18 cellular contexts compared by ENCODE assay signal in genomic region chr15:52924641-52925040, GRCh38.
DNase-seq lines count a peak whose midpoint lies in the region; ATAC-seq and TF ChIP-seq lines count a peak whose summit lies in the region.
"Had no signal": no experiment of that assay in that cellular context is flagged by ENCODE, and none has a peak within 500 bp of the region (broad histone marks: within the 10 kb centered on the region; RNA-seq: fewer than 3 reads in every experiment).

No MANE protein-coding gene starts in this region.

- H3K4me3 ChIP-seq in neural progenitor cell, result no peak overlapping the region
- H3K4me3 ChIP-seq: K562 had no signal

- TF ChIP-seq CTCF in WTC11 (IDR thresholded peaks at IDR 0.05), result no peak
- no peak for TF ChIP-seq CTCF in glutamatergic neuron (IDR thresholded peaks at IDR 0.05; ENCODE audit: partially characterized antibody, unreplicated experiment)
- no peak for TF ChIP-seq CTCF in neural progenitor cell (IDR thresholded peaks at IDR 0.05)

- H3K36me3 ChIP-seq in neural progenitor cell, result no peaks in the 10 kb centered on the region
- H3K36me3 ChIP-seq: BE2C had no signal

- no peaks in the 10 kb centered on the region for H3K27me3 ChIP-seq in neural progenitor cell
- H3K27me3 ChIP-seq: BE2C had no signal

- ATAC-seq in WTC11 (peak; percentile 76), HG02610 (IDR thresholded peaks at IDR 0.05; ENCODE audit: unreplicated experiment) (no peak)
- ATAC-seq: HCT116, K562 had no signal

- H3K27ac ChIP-seq in neural progenitor cell (peak overlapping the region; percentile 61), caudate nucleus (ENCODE audit: low read depth, low read length) (no peak overlapping the region)

- H3K4me1 ChIP-seq in neural progenitor cell, result peaks cover 21% of the 10 kb centered on the region
- H3K4me1 ChIP-seq: BE2C had no signal

- H3K4me1 Mint-ChIP-seq in WTC11 (peaks cover 20% of the 10 kb centered on the region), glutamatergic neuron (ENCODE audit: low read depth, unreplicated experiment) (peaks cover 35% of the 10 kb centered on the region), neural progenitor cell (peaks cover 38% of the 10 kb centered on the region)

- H3K9me3 Mint-ChIP-seq in WTC11 (peaks cover 22% of the 10 kb centered on the region), glutamatergic neuron (ENCODE audit: unreplicated experiment) (peaks cover 1% of the 10 kb centered on the region), neural progenitor cell (peaks cover 12% of the 10 kb centered on the region)
- H3K9me3 Mint-ChIP-seq: CD4-positive, alpha-beta T cell had no signal

- CTCF ChIA-PET in WTC11 (lab: Charles Lee), result interaction anchor here (1.0 kb wide), 1 partner anchor 11 kb away, joined by 3 read pairs; no protein-coding TSS in a partner anchor

- H3K27me3 Mint-ChIP-seq in WTC11 (ENCODE audit: low read depth) (peaks cover 2% of the 10 kb centered on the region; the same call in 1 of the 2 replicates), glutamatergic neuron (ENCODE audit: unreplicated experiment) (peaks cover 2% of the 10 kb centered on the region), neural progenitor cell (ENCODE audit: insufficient read depth, low read depth) (peaks cover 2% of the 10 kb centered on the region)

- no peaks in the 10 kb centered on the region for H4K20me1 ChIP-seq in neural progenitor cell (ENCODE audit: low read depth)

- POLR2A ChIA-PET in WTC11 (lab: Charles Lee), result no interaction called here

- peak overlapping the region; percentile 54 for H3K4me2 ChIP-seq in neural progenitor cell

- H3K79me2 ChIP-seq in neural progenitor cell (ENCODE audit: low read depth), result no peaks in the 10 kb centered on the region

- H2AFZ ChIP-seq in neural progenitor cell (replicated peaks), result no peak overlapping the region

- H3K27ac Mint-ChIP-seq in WTC11, result no peak overlapping the region
- H3K27ac Mint-ChIP-seq in glutamatergic neuron (ENCODE audit: unreplicated experiment), result peak overlapping the region; percentile 85
- no peak overlapping the region for H3K27ac Mint-ChIP-seq in neural progenitor cell
- H3K27ac Mint-ChIP-seq: CD4-positive, alpha-beta T cell; HFFc6 had no signal

- H3K36me3 Mint-ChIP-seq in WTC11, result no peaks in the 10 kb centered on the region
- peaks cover 5% of the 10 kb centered on the region for H3K36me3 Mint-ChIP-seq in glutamatergic neuron (ENCODE audit: unreplicated experiment)
- no peaks in the 10 kb centered on the region for H3K36me3 Mint-ChIP-seq in neural progenitor cell

- DNase-seq in WTC11 (ENCODE audit: low spot score), result no peak
- DNase-seq in glutamatergic neuron, result peak; percentile 49
- peak; percentile 26 for DNase-seq in neural progenitor cell (ENCODE audit: low spot score)
- no peak for DNase-seq in caudate nucleus (lab: John Stamatoyannopoulos, UW)
- no peak for DNase-seq in NK-92 treated with Interleukin-12 subunit alpha and Interleukin-12 subunit beta, amount 100 ng/mL, for 24 hours (lab: John Stamatoyannopoulos, UW)
- DNase-seq in stimulated activated CD4-positive, alpha-beta T cell treated with anti-CD3 and anti-CD28 coated beads, Interleukin-2, amount 100 ng/mL, for 24 hours, result no peak
- DNase-seq: ACHN; BE2C; C1 segment of cervical spinal cord; CD4-positive, alpha-beta T cell; DMS153; DMS79; GDM1; HFFc6; IMR-90 had no signal

- H3F3A ChIP-seq in neural progenitor cell (ENCODE audit: low read depth), result peaks cover 18% of the 10 kb centered on the region

- no peak overlapping the region for H3K9ac ChIP-seq in neural progenitor cell

- peaks cover 2% of the 10 kb centered on the region for H3K9me3 ChIP-seq in neural progenitor cell (ENCODE audit: low read depth)
- H3K9me3 ChIP-seq: BE2C had no signal

- H3K4me3 Mint-ChIP-seq in WTC11 (no peak overlapping the region), glutamatergic neuron (ENCODE audit: unreplicated experiment) (peak overlapping the region; percentile 73), neural progenitor cell (no peak overlapping the region)
- H3K4me3 Mint-ChIP-seq: CD4-positive, alpha-beta T cell; HFFc6 had no signal

TF ChIP-seq in WTC11, 78 proteins besides CTCF, POLR2A, EP300 and RAD21 (continues in another document):
- TF ChIP-seq, protein P1, sequence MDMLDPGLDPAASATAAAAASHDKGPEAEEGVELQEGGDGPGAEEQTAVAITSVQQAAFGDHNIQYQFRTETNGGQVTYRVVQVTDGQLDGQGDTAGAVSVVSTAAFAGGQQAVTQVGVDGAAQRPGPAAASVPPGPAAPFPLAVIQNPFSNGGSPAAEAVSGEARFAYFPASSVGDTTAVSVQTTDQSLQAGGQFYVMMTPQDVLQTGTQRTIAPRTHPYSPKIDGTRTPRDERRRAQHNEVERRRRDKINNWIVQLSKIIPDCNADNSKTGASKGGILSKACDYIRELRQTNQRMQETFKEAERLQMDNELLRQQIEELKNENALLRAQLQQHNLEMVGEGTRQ (CRISPR knock-in tag; IDR thresholded peaks at IDR 0.05), result no peak
- TF ChIP-seq, protein P2, sequence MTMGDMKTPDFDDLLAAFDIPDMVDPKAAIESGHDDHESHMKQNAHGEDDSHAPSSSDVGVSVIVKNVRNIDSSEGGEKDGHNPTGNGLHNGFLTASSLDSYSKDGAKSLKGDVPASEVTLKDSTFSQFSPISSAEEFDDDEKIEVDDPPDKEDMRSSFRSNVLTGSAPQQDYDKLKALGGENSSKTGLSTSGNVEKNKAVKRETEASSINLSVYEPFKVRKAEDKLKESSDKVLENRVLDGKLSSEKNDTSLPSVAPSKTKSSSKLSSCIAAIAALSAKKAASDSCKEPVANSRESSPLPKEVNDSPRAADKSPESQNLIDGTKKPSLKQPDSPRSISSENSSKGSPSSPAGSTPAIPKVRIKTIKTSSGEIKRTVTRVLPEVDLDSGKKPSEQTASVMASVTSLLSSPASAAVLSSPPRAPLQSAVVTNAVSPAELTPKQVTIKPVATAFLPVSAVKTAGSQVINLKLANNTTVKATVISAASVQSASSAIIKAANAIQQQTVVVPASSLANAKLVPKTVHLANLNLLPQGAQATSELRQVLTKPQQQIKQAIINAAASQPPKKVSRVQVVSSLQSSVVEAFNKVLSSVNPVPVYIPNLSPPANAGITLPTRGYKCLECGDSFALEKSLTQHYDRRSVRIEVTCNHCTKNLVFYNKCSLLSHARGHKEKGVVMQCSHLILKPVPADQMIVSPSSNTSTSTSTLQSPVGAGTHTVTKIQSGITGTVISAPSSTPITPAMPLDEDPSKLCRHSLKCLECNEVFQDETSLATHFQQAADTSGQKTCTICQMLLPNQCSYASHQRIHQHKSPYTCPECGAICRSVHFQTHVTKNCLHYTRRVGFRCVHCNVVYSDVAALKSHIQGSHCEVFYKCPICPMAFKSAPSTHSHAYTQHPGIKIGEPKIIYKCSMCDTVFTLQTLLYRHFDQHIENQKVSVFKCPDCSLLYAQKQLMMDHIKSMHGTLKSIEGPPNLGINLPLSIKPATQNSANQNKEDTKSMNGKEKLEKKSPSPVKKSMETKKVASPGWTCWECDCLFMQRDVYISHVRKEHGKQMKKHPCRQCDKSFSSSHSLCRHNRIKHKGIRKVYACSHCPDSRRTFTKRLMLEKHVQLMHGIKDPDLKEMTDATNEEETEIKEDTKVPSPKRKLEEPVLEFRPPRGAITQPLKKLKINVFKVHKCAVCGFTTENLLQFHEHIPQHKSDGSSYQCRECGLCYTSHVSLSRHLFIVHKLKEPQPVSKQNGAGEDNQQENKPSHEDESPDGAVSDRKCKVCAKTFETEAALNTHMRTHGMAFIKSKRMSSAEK (CRISPR knock-in tag; IDR thresholded peaks at IDR 0.05; ENCODE audit: borderline replicate concordance), result no peak
- TF ChIP-seq GTF2I (CRISPR knock-in tag; conservative IDR thresholded peaks at IDR 0.05) (no peak), SMAD4 (CRISPR knock-in tag; IDR thresholded peaks at IDR 0.05) (no peak), NFYB (CRISPR knock-in tag; conservative IDR thresholded peaks at IDR 0.05; ENCODE audit: low read depth) (no peak), ESRRA (CRISPR knock-in tag; IDR thresholded peaks at IDR 0.05; ENCODE audit: borderline replicate concordance) (no peak), FOXJ3 (CRISPR knock-in tag; IDR thresholded peaks at IDR 0.05; ENCODE audit: borderline replicate concordance) (no peak), RELA (CRISPR knock-in tag; IDR thresholded peaks at IDR 0.05; ENCODE audit: borderline replicate concordance) (no peak), RORB (CRISPR knock-in tag; IDR thresholded peaks at IDR 0.05) (no peak), ARID4B (CRISPR knock-in tag; IDR thresholded peaks at IDR 0.05; ENCODE audit: borderline replicate concordance) (no peak), IRF2 (CRISPR knock-in tag; IDR thresholded peaks at IDR 0.05; ENCODE audit: borderline replicate concordance, low read depth) (no peak), TEAD4 (CRISPR knock-in tag; IDR thresholded peaks at IDR 0.05) (no peak)

Comparison
In these comparisons a context has a peak if more than half of its experiments do, and no peak if none do; other contexts are left out.
1. DNase-seq: peak in glutamatergic neuron (single experiment) and neural progenitor cell (single experiment); none in WTC11 (single experiment), caudate nucleus (0 of 61), NK-92 treated with Interleukin-12 subunit alpha and Interleukin-12 subunit beta, amount 100 ng/mL, for 24 hours (single experiment) and stimulated activated CD4-positive, alpha-beta T cell treated with anti-CD3 and anti-CD28 coated beads, Interleukin-2, amount 100 ng/mL, for 24 hours (0 of 2).